Comparison of ENCODE assay signal across 9 cellular contexts in the genomic region with DNA sequence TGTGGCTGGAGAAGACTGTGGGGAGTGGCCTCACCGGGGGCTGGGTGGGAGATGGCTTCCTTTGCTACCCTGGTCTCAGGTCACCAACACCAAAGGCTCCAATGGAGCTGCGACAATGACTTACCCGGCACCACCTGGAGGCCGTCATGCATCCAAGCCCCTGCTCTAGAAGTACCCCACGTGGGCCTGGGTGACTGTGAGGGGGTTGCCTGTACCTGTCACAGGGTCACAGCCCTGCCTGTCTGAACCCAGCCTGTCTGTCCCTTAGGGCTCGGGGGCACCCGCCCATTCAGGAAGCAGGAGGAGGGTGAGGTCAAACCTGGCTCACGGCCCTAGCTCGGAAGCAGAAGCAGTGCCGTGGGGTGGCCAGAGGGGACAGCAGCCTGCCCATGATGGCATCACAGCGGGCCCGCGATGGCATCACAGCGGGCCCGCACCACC. TPM values are rescaled to one million over a fixed set of nuclear protein-coding genes. Genes with fewer than 3 reads are reported as not detected.
DNase-seq lines count a peak whose midpoint lies in the region; ATAC-seq, FAIRE-seq and TF ChIP-seq lines count a peak whose summit lies in the region.
"Had no signal": no experiment of that assay in that cellular context is flagged by ENCODE, and none has a peak within 500 bp of the region (broad histone marks: within the 10 kb centered on the region; RNA-seq: fewer than 3 reads in every experiment).

No MANE protein-coding gene starts in this region.

- H3K27me3 Mint-ChIP-seq in T-helper 17 cell = no peaks in the 10 kb centered on the region
- peaks cover 2% of the 10 kb centered on the region for H3K27me3 Mint-ChIP-seq in glutamatergic neuron (ENCODE audit: unreplicated experiment)
- H3K27me3 Mint-ChIP-seq: IgD-negative memory B cell had no signal

- H3K36me3 ChIP-seq in fibroblast of lung (ENCODE audit: control insufficient read depth, insufficient read depth, low read length) = no peaks in the 10 kb centered on the region
- no peaks in the 10 kb centered on the region for H3K36me3 ChIP-seq in psoas muscle (ENCODE audit: insufficient read depth in 1 of 2, low read depth in 1 of 2)

- no peak overlapping the region for H3K4me3 ChIP-seq in fibroblast of lung (replicated peaks in 1 of 4; ENCODE audit: control extremely low read depth in 1 of 4, insufficient read depth in 1 of 4, low read depth in 3 of 4, low read length in 4 of 4)
- no peak overlapping the region for H3K4me3 ChIP-seq in psoas muscle

- no peak for DNase-seq in T-helper 17 cell
- DNase-seq in fibroblast of lung (ENCODE audit: low read depth in 2 of 2) = no peak
- peak; percentile 54 to 74 for DNase-seq in psoas muscle
- DNase-seq in glutamatergic neuron = no peak
- DNase-seq in frontal cortex (ENCODE audit: low spot score in 2 of 2) = no peak

- TF ChIP-seq CTCF in GM12873 (IDR thresholded peaks at IDR 0.05; ENCODE audit: insufficient read depth, low read depth, low read length, missing control alignments) = peak; percentile 13
- no peak for TF ChIP-seq CTCF in fibroblast of lung (conservative IDR thresholded peaks at IDR 0.05 in 1 of 2, IDR thresholded peaks at IDR 0.05 in 1 of 2; ENCODE audit: low read depth in 1 of 2, low read length in 2 of 2)
- no peak for TF ChIP-seq CTCF in psoas muscle (IDR thresholded peaks at IDR 0.05)
- TF ChIP-seq CTCF in glutamatergic neuron (IDR thresholded peaks at IDR 0.05; ENCODE audit: partially characterized antibody, unreplicated experiment) = no peak

- H3K27me3 ChIP-seq in fibroblast of lung (ENCODE audit: control insufficient read depth, insufficient read depth, low read length) (no peaks in the 10 kb centered on the region), psoas muscle (ENCODE audit: insufficient read depth in 3 of 3, low read length in 2 of 3) (no peaks in the 10 kb centered on the region)

- H2AFZ ChIP-seq in fibroblast of lung (ENCODE audit: low read length) = no peak overlapping the region

- no peak overlapping the region for H3K9ac ChIP-seq in fibroblast of lung (ENCODE audit: insufficient read depth, low read length)

- H3K4me3 Mint-ChIP-seq in T-helper 17 cell (no peak overlapping the region), glutamatergic neuron (ENCODE audit: unreplicated experiment) (no peak overlapping the region)

- 66 to 71% (median 68%) methylated on average over 15 of the region's 15 CpGs for WGBS in psoas muscle, 3 donors

- no peak overlapping the region for H3K4me2 ChIP-seq in fibroblast of lung (ENCODE audit: extremely low read depth, insufficient read depth, low read length)

- H4K20me1 ChIP-seq in fibroblast of lung (ENCODE audit: control insufficient read depth, extremely low read depth, insufficient read depth, low read length) = no peaks in the 10 kb centered on the region

- H3K9me3 ChIP-seq in T-helper 17 cell (ENCODE audit: control insufficient read depth, low read length, poor library complexity, severe bottlenecking) (no peaks in the 10 kb centered on the region), fibroblast of lung (ENCODE audit: control insufficient read depth, insufficient read depth, low read depth, low read length) (no peaks in the 10 kb centered on the region), psoas muscle (no peaks in the 10 kb centered on the region)

- peak; percentile 12 for ATAC-seq in T-helper 17 cell
- peak in 2 of 4 donors; percentile 9 to 18 for ATAC-seq in psoas muscle
- ATAC-seq in HG03457 (IDR thresholded peaks at IDR 0.05; ENCODE audit: unreplicated experiment) = no peak
- no peak for ATAC-seq in HG02938 (IDR thresholded peaks at IDR 0.05; ENCODE audit: unreplicated experiment)

- peaks cover 7% of the 10 kb centered on the region for H3K4me1 Mint-ChIP-seq in T-helper 17 cell
- H3K4me1 Mint-ChIP-seq in glutamatergic neuron (ENCODE audit: low read depth, unreplicated experiment) = no peaks in the 10 kb centered on the region

- intact Hi-C loops in psoas muscle (cut with DNase I) = no loop called here

- H3K79me2 ChIP-seq in fibroblast of lung (ENCODE audit: control insufficient read depth, insufficient read depth, low read length) = no peaks in the 10 kb centered on the region

- FAIRE-seq in frontal cortex (lab: Jason Lieb, UNC) = no peak

- peak overlapping the region; percentile 71 for H3K27ac ChIP-seq in fibroblast of lung (ENCODE audit: insufficient read depth, low read length)
- H3K27ac ChIP-seq in psoas muscle = peak overlapping the region; percentile 65

- H3K27ac Mint-ChIP-seq in T-helper 17 cell (peak overlapping the region; percentile 90), glutamatergic neuron (ENCODE audit: unreplicated experiment) (no peak overlapping the region)

- H3K36me3 Mint-ChIP-seq in T-helper 17 cell (ENCODE audit: low read depth) (no peaks in the 10 kb centered on the region), glutamatergic neuron (ENCODE audit: unreplicated experiment) (no peaks in the 10 kb centered on the region)
- H3K36me3 Mint-ChIP-seq: IgD-negative memory B cell had no signal

- H3K4me1 ChIP-seq in fibroblast of lung (ENCODE audit: control insufficient read depth, extremely low read depth, insufficient read depth, low read length) (peaks cover 30% of the 10 kb centered on the region), psoas muscle (peaks cover 4% of the 10 kb centered on the region)

- peaks cover 1% of the 10 kb centered on the region for H3K9me3 Mint-ChIP-seq in glutamatergic neuron (ENCODE audit: unreplicated experiment)
- H3K9me3 Mint-ChIP-seq: IgD-negative memory B cell had no signal

RNA-seq across cellular contexts. Expression of a gene that starts 18.9 kb away (rescaled TPM):
- total RNA-seq in T-helper 17 cell (1 to 10 TPM; 4.1 to 6.1 TPM), fibroblast of lung (5.4 and 6.3 TPM in 2 replicates), psoas muscle (under 1 TPM; 0.47 to 0.97 (median 0.78) TPM), glutamatergic neuron (ENCODE audit: unreplicated experiment) (8.8 TPM), frontal cortex (17.5 TPM)
- polyA plus RNA-seq in fibroblast of lung (3.1 and 3.8 TPM in 2 replicates), psoas muscle (1 to 10 TPM in 1 of 3 donors, under 1 TPM in 2; 0.56 to 1.1 (median 0.62) TPM)
- polyA plus RNA-seq in fibroblast of lung (2012) = 4.6 and 4.9 TPM in 2 replicates
- 16.1 and 16.3 TPM in 2 replicates for polyA minus RNA-seq in fibroblast of lung (ENCODE audit: low replicate concordance)

RNA-seq across cellular contexts. Expression of a gene that starts 27.7 kb away (rescaled TPM):
- 10 to 100 TPM; 17.9 to 20.3 TPM for total RNA-seq in T-helper 17 cell
- total RNA-seq in fibroblast of lung = 7.2 and 9.6 TPM in 2 replicates
- polyA plus RNA-seq in fibroblast of lung = 4.6 and 5.2 TPM in 2 replicates
- polyA plus RNA-seq in fibroblast of lung (2012) = 7.0 and 9.7 TPM in 2 replicates
- polyA minus RNA-seq in fibroblast of lung (ENCODE audit: low replicate concordance) = 7.5 and 19.3 TPM in 2 replicates
- 10 to 100 TPM in 1 of 4 donors, 1 to 10 TPM in 3; 6.4 to 12.0 (median 8.5) TPM for total RNA-seq in psoas muscle
- polyA plus RNA-seq in psoas muscle = 10 to 100 TPM in 2 of 3 donors, 1 to 10 TPM in 1; 7.0 to 25.3 (median 19.5) TPM
- 15.3 TPM for total RNA-seq in glutamatergic neuron (ENCODE audit: unreplicated experiment)
- total RNA-seq in frontal cortex = 4.5 TPM

RNA-seq across cellular contexts. Expression of a gene that starts 33.1 kb away (rescaled TPM):
- 100 to 1,000 TPM; 109 to 131 TPM for total RNA-seq in T-helper 17 cell
- total RNA-seq in fibroblast of lung = 145 and 157 TPM in 2 replicates
- 149 and 196 TPM in 2 replicates for polyA plus RNA-seq in fibroblast of lung
- polyA plus RNA-seq in fibroblast of lung (2012) = 165 and 243 TPM in 2 replicates
- polyA minus RNA-seq in fibroblast of lung (ENCODE audit: low replicate concordance) = 45.4 and 47.1 TPM in 2 replicates
- 100 to 1,000 TPM; 113 to 130 (median 117) TPM for total RNA-seq in psoas muscle
- polyA plus RNA-seq in psoas muscle = 100 to 1,000 TPM; 161 to 193 (median 187) TPM
- total RNA-seq in glutamatergic neuron (ENCODE audit: unreplicated experiment) = 122 TPM
- total RNA-seq in frontal cortex = 24.9 TPM

RNA-seq across cellular contexts. Expression of a gene that starts 51.4 kb away (rescaled TPM):
- total RNA-seq in T-helper 17 cell = 10 to 100 TPM; 82.2 to 90.5 TPM
- 7.7 and 10.7 TPM in 2 replicates for total RNA-seq in fibroblast of lung
- polyA plus RNA-seq in fibroblast of lung = 25.6 and 34.4 TPM in 2 replicates
- 18.7 and 22.9 TPM in 2 replicates for polyA plus RNA-seq in fibroblast of lung (2012)
- 12.8 and 15.1 TPM in 2 replicates for polyA minus RNA-seq in fibroblast of lung (ENCODE audit: low replicate concordance)
- 10 to 100 TPM in 2 of 4 donors, 1 to 10 TPM in 2; 8.9 to 11.1 (median 9.9) TPM for total RNA-seq in psoas muscle
- polyA plus RNA-seq in psoas muscle = 1 to 10 TPM; 3.2 to 7.7 (median 5.9) TPM
- 19.7 TPM for total RNA-seq in glutamatergic neuron (ENCODE audit: unreplicated experiment)
- total RNA-seq in frontal cortex = 13.0 TPM

Comparison
In these comparisons a context has a peak if more than half of its experiments do, and no peak if none do; other contexts are left out.
1. DNase-seq: peak in psoas muscle (2 of 2); none in T-helper 17 cell (0 of 3), fibroblast of lung (0 of 2), glutamatergic neuron (single experiment) and frontal cortex (0 of 2).